Comparison of ENCODE assay signal across 18 cellular contexts in genomic region chr2:53312721-53313120, GRCh38.
A peak's percentile ranks its signal among the peaks of the same experiment; 100 is the strongest.
DNase-seq lines count a peak whose midpoint lies in the region; ATAC-seq and TF ChIP-seq lines count a peak whose summit lies in the region.
"Had no signal": no experiment of that assay in that cellular context is flagged by ENCODE, and none has a peak within 500 bp of the region (broad histone marks: within the 10 kb centered on the region; RNA-seq: fewer than 3 reads in every experiment).

No MANE protein-coding gene starts in this region.

- no peak overlapping the region for H3K4me2 ChIP-seq in GM23248 (ENCODE audit: unreplicated experiment)

- no peak overlapping the region for H3K9ac ChIP-seq in GM23248

- H3K9me3 ChIP-seq in GM23248 (ENCODE audit: low read depth): no peaks in the 10 kb centered on the region
- no peaks in the 10 kb centered on the region for H3K9me3 ChIP-seq in right cardiac atrium (ENCODE audit: control insufficient read depth, low read length)

- no peaks in the 10 kb centered on the region for H3F3A ChIP-seq in GM23248 (ENCODE audit: insufficient read depth)

- intact Hi-C loops in right cardiac atrium (cut with DNase I): no loop called here

- DNase-seq in GM23248: peak; percentile 2
- DNase-seq in OCI-M1 (lab: John Stamatoyannopoulos, UW): peak; percentile 34
- peak; percentile 73 for DNase-seq in epithelial cell of esophagus (ENCODE audit: low read depth)
- peak in 2 of 3 donors; percentile 16 to 43 for DNase-seq in right cardiac atrium
- no peak for DNase-seq in SW 1271 (lab: John Stamatoyannopoulos, UW)
- no peak for DNase-seq in stimulated activated CD4-positive, alpha-beta T cell treated with anti-CD3 and anti-CD28 coated beads, Interleukin-15, amount 100 ng/mL, for 24 hours
- DNase-seq: AML-193; CD4-positive, alpha-beta T cell; HCEC 1CT; IMR-90; NCI-H1417 treated with DMSO at 0.1 percent for 48 hours; NCI-H2029; NCI-H2171 treated with DMSO at 0.1 percent for 48 hours; NCI-H510A; RPMI8226 had no signal

- no peaks in the 10 kb centered on the region for H3K9me2 ChIP-seq in GM23248 (ENCODE audit: insufficient read depth)

- in situ Hi-C loops in GM23248 (cut with MboI): no loop called here

- H2AFZ ChIP-seq in GM23248: no peak overlapping the region

- WGBS in GM23248 (ENCODE audit: low coverage in 1 of 2, low lambda C conversion rate in 2 of 2, missing lambda C conversion rate in 2 of 2), 2 experiments: 43 to 47% methylated on average over 5 of the region's 5 CpGs
- WGBS in right cardiac atrium: 46% methylated on average over 5 of the region's 5 CpGs

- no peaks in the 10 kb centered on the region for H3K36me3 ChIP-seq in GM23248 (ENCODE audit: low read depth)

- no peaks in the 10 kb centered on the region for H4K20me1 ChIP-seq in GM23248 (ENCODE audit: insufficient read depth)

- H3K4me3 ChIP-seq in GM23248 (no peak overlapping the region), epithelial cell of esophagus (ENCODE audit: low read length) (no peak overlapping the region), right cardiac atrium (ENCODE audit: low read length) (no peak overlapping the region)
- H3K4me3 ChIP-seq: SK-N-MC had no signal

- no peak for TF ChIP-seq CTCF in epithelial cell of esophagus (IDR thresholded peaks at IDR 0.05; ENCODE audit: insufficient read depth, low read depth, low read length, missing control alignments)

- no peaks in the 10 kb centered on the region for H3K79me2 ChIP-seq in GM23248 (ENCODE audit: insufficient read depth)

- no peaks in the 10 kb centered on the region for H3K4me1 ChIP-seq in GM23248 (ENCODE audit: insufficient read depth)
- H3K4me1 ChIP-seq in right cardiac atrium (ENCODE audit: control insufficient read depth, insufficient read depth, low read length): no peaks in the 10 kb centered on the region

- H3K27me3 ChIP-seq in GM23248 (replicated peaks; ENCODE audit: insufficient read depth): no peaks in the 10 kb centered on the region
- H3K27me3 ChIP-seq in right cardiac atrium (ENCODE audit: control insufficient read depth, insufficient read depth): no peaks in the 10 kb centered on the region

- ATAC-seq in right cardiac atrium (peak; percentile 77 to 82), GM21529 (IDR thresholded peaks at IDR 0.05; ENCODE audit: unreplicated experiment) (no peak), HG03469 (IDR thresholded peaks at IDR 0.05; ENCODE audit: unreplicated experiment) (no peak)

- no peak overlapping the region for H3K27ac ChIP-seq in GM23248
- H3K27ac ChIP-seq in right cardiac atrium (ENCODE audit: low read length): no peak overlapping the region
- H3K27ac ChIP-seq: SK-N-MC had no signal

Comparison
In these comparisons a context has a peak if more than half of its experiments do, and no peak if none do; other contexts are left out.
1. DNase-seq: peak in GM23248 (single experiment), OCI-M1 (single experiment), epithelial cell of esophagus (single experiment) and right cardiac atrium (2 of 3); none in SW 1271 (0 of 2) and stimulated activated CD4-positive, alpha-beta T cell treated with anti-CD3 and anti-CD28 coated beads, Interleukin-15, amount 100 ng/mL, for 24 hours (single experiment).
2. ATAC-seq: peak in right cardiac atrium (2 of 2); none in GM21529 (single experiment) and HG03469 (single experiment).